ENCODE assay signal across 12 cellular contexts in the genomic region with DNA sequence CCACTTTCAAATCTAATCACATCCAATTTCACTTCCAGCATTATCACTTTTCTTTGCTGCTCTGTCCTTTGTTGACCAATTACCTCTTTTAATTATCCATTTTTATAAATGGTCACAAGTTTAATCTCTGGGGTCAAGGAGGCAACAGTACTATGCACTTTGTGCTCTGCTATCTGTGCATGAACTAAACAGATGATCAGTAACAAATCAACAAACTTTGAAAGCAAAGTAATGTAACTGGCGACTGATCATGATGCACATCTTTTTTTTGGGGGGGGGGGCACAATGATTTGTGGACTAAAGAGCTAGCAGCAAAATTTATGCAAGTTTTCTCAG. TPM values are rescaled to one million over a fixed set of nuclear protein-coding genes. Genes with fewer than 3 reads are reported as not detected.
DNase-seq lines count a peak whose midpoint lies in the region; ATAC-seq, FAIRE-seq and TF ChIP-seq lines count a peak whose summit lies in the region.
"Had no signal": no experiment of that assay in that cellular context is flagged by ENCODE, and none has a peak within 500 bp of the region (broad histone marks: within the 10 kb centered on the region; RNA-seq: fewer than 3 reads in every experiment).

No MANE protein-coding gene starts in this region.

- H3K9ac ChIP-seq in Karpas-422 (ENCODE audit: low read length) (peak overlapping the region; percentile 76; the same call in 1 of the 2 replicates), GM12878 (ENCODE audit: control insufficient read depth, insufficient read depth, low read length) (peak overlapping the region; percentile 98; the same call in 1 of the 2 replicates)

- TF ChIP-seq RAD21 in GM12878 (IDR thresholded peaks at IDR 0.05; ENCODE audit: insufficient read depth, low read depth, low read length), result no peak

- no peak for TF ChIP-seq POLR2A in GM12878 (IDR thresholded peaks at IDR 0.05; ENCODE audit: low read depth, low read length)

- no peak for TF ChIP-seq CTCF in Caco-2 (IDR thresholded peaks at IDR 0.05; ENCODE audit: insufficient read depth in 1 of 2, low read depth in 1 of 2, low read length in 1 of 2, severe bottlenecking in 1 of 2, unreplicated experiment in 1 of 2)
- TF ChIP-seq CTCF in GM12878 (IDR thresholded peaks at IDR 0.05 in 2 of 3, conservative IDR thresholded peaks at IDR 0.05 in 1 of 3; ENCODE audit: control insufficient read depth in 2 of 3, extremely low read depth in 1 of 3, insufficient read depth in 1 of 3, low read depth in 3 of 3, low read length in 3 of 3), result no peak
- no peak for TF ChIP-seq CTCF in nephron (IDR thresholded peaks at IDR 0.05; ENCODE audit: unreplicated experiment in 3 of 3)

- BruUV-seq in Caco-2 (replicated peaks; lab: Mats Ljungman, UMichigan) (no TSS peak), GM12878 (replicated peaks; lab: Mats Ljungman, UMichigan) (no TSS peak)

- no peak for ATAC-seq in GM12878
- ATAC-seq in GM18498 (IDR thresholded peaks at IDR 0.05; ENCODE audit: unreplicated experiment), result no peak
- ATAC-seq: esophagus mucosa had no signal

- intact Hi-C loops in Caco-2 (cut with micrococcal nuclease; ENCODE audit: unreplicated experiment), result no loop called here
- intact Hi-C loops in GM12878 (cut with micrococcal nuclease; ENCODE audit: unreplicated experiment), result loop anchor here (5.0 kb wide), 2 partner anchors 220 to 565 kb away; partner anchors contain the start of genes HELQ, MRPS18C and PLAC8

- no peaks in the 10 kb centered on the region for H3K9me3 ChIP-seq in Caco-2
- H3K9me3 ChIP-seq in Karpas-422 (ENCODE audit: low read length), result no peaks in the 10 kb centered on the region
- no peaks in the 10 kb centered on the region for H3K9me3 ChIP-seq in GM12878 (replicated peaks; ENCODE audit: control insufficient read depth, insufficient read depth, low read length)

- SMC1A ChIA-PET in GM12878 (lab: Charles Lee; ENCODE audit: uncharacterized antibody, unreplicated experiment), result interaction anchor here (0.9 to 2.5 kb wide), 6 partner anchors 8 to 182 kb away, joined by 3 to 10 read pairs (median 6); partner anchors contain the start of genes LIN54 and THAP9

- H3K9me3 Mint-ChIP-seq in Caco-2 (ENCODE audit: unreplicated experiment) (no peaks in the 10 kb centered on the region), nephron (no peaks in the 10 kb centered on the region)

- H3K36me3 ChIP-seq in Caco-2 (ENCODE audit: control insufficient read depth, insufficient read depth, low read length), result no peaks in the 10 kb centered on the region; the same call in 1 of the 2 replicates
- H3K36me3 ChIP-seq in Karpas-422 (ENCODE audit: insufficient read depth, low read length), result peaks cover 29% of the 10 kb centered on the region
- peaks cover 0 to 16% of the 10 kb centered on the region in 2 experiments; a peak in 3 of 4 replicates for H3K36me3 ChIP-seq in GM12878 (ENCODE audit: control insufficient read depth in 2 of 2, insufficient read depth in 2 of 2, low read length in 1 of 2)

- no peaks in the 10 kb centered on the region for H4K20me1 ChIP-seq in Karpas-422 (ENCODE audit: insufficient read depth, low read depth, low read length)
- no peaks in the 10 kb centered on the region for H4K20me1 ChIP-seq in GM12878 (ENCODE audit: control insufficient read depth, insufficient read depth)

- H3K4me1 Mint-ChIP-seq in Caco-2 (ENCODE audit: low read depth, unreplicated experiment) (peaks cover 15% of the 10 kb centered on the region), nephron (peaks cover 32% of the 10 kb centered on the region)

- DNase-seq in Caco-2, result no peak
- DNase-seq in Karpas-422, result no peak
- no peak for DNase-seq in GM12878 (ENCODE audit: low read depth, low spot score)
- no peak for DNase-seq in NCI-H524 treated with DMSO at 0.1 percent for 48 hours (lab: John Stamatoyannopoulos, UW)
- DNase-seq in NCI-H2107 (lab: John Stamatoyannopoulos, UW), result no peak
- DNase-seq: activated CD4-positive, alpha-beta T cell treated with anti-CD3 and anti-CD28 coated beads, Interleukin-2, amount 50 U/mL, for 1 hour; brain microvascular endothelial cell; SHP77 treated with DMSO at 0.1 percent for 48 hours; stimulated activated CD4-positive, alpha-beta T cell treated with anti-CD3 and anti-CD28 coated beads, Interleukin-1b, Interleukin-23, amount 100 ng/mL, for 48 hours had no signal

- peaks cover 49% of the 10 kb centered on the region for H3K79me2 ChIP-seq in Karpas-422 (ENCODE audit: low read length)
- peaks cover 50% of the 10 kb centered on the region for H3K79me2 ChIP-seq in GM12878 (ENCODE audit: control insufficient read depth, insufficient read depth, low read length)

- peak overlapping the region; percentile 94 for H3K4me3 Mint-ChIP-seq in Caco-2 (ENCODE audit: unreplicated experiment)
- peak overlapping the region; percentile 95 to 99 (median 95) for H3K4me3 Mint-ChIP-seq in nephron

- H3K27me3 ChIP-seq in Caco-2 (replicated peaks; ENCODE audit: control insufficient read depth, insufficient read depth, low read length) (no peaks in the 10 kb centered on the region), Karpas-422 (ENCODE audit: low read length) (no peaks in the 10 kb centered on the region), GM12878 (replicated peaks in 1 of 2; ENCODE audit: control insufficient read depth in 2 of 2, insufficient read depth in 2 of 2, low read length in 1 of 2) (no peaks in the 10 kb centered on the region)
- H3K27me3 ChIP-seq: brain microvascular endothelial cell had no signal

- H3K4me1 ChIP-seq in Caco-2 (peaks cover 35% of the 10 kb centered on the region), Karpas-422 (ENCODE audit: low read length) (peaks cover 64% of the 10 kb centered on the region), GM12878 (ENCODE audit: control insufficient read depth, insufficient read depth, low read length) (peaks cover 3% of the 10 kb centered on the region; the same call in 1 of the 2 replicates)

- H3K4me2 ChIP-seq in Karpas-422 (ENCODE audit: low read depth, low read length, poor library complexity, severe bottlenecking), result peak overlapping the region; percentile 82
- H3K4me2 ChIP-seq in GM12878 (ENCODE audit: control insufficient read depth, insufficient read depth), result peak overlapping the region; percentile 43

- in situ Hi-C loops in GM12878 (cut with MboI), result loop anchor here (5.0 kb wide), 2 partner anchors 120 to 390 kb away; partner anchors contain the start of genes COQ2 and LIN54

- CTCF ChIA-PET in Caco-2 (lab: Charles Lee) (no interaction called here), GM12878 (lab: Yijun Ruan, JAX) (interaction anchor here (0.8 to 1.7 kb wide), 7 partner anchors 8 to 388 kb away, joined by 3 to 6 read pairs (median 3); partner anchors contain the start of genes COPS4 and THAP9)

- H2AFZ ChIP-seq in Karpas-422 (ENCODE audit: low read length) (no peak overlapping the region), GM12878 (ENCODE audit: control insufficient read depth, low read depth, low read length) (no peak overlapping the region)

- H3K4me3 ChIP-seq in Caco-2 (ENCODE audit: low read depth, low read length) (no peak overlapping the region), Karpas-422 (ENCODE audit: low read length) (peak overlapping the region; percentile 84), GM12878 (peak overlapping the region; percentile 68; the same call in 1 of the 2 replicates)

- FAIRE-seq in GM12878 (lab: Jason Lieb, UNC), result no peak

- H3K27ac ChIP-seq in Karpas-422 (ENCODE audit: low read length) (peak overlapping the region; percentile 85), GM12878 (ENCODE audit: control insufficient read depth, insufficient read depth) (no peak overlapping the region)

- 61% methylated on average over 1 of the region's 1 CpG for WGBS in GM12878 (ENCODE audit: insufficient coverage, insufficient replicate concordance, low lambda C conversion rate, missing lambda C conversion rate)

- RAD21 ChIA-PET in GM12878 (lab: Charles Lee; ENCODE audit: unreplicated experiment), result interaction anchor here (0.8 to 1.4 kb wide), 3 partner anchors 14 to 389 kb away, joined by 4 to 8 read pairs (median 5); no protein-coding TSS in a partner anchor

- TF ChIP-seq EP300 in GM12878 (IDR thresholded peaks at IDR 0.05; ENCODE audit: borderline replicate concordance in 1 of 2, control insufficient read depth in 1 of 2, low read depth in 2 of 2, low read length in 2 of 2), result no peak

- no peaks in the 10 kb centered on the region for H3K27me3 Mint-ChIP-seq in Caco-2 (ENCODE audit: insufficient read depth, unreplicated experiment)
- no peaks in the 10 kb centered on the region for H3K27me3 Mint-ChIP-seq in nephron (ENCODE audit: low read depth)

- peaks cover 59% of the 10 kb centered on the region for H3K36me3 Mint-ChIP-seq in Caco-2 (ENCODE audit: insufficient read depth, unreplicated experiment)
- peaks cover 28% of the 10 kb centered on the region for H3K36me3 Mint-ChIP-seq in nephron (ENCODE audit: low read depth)

- no peaks in the 10 kb centered on the region for H3K9me2 ChIP-seq in Karpas-422 (replicated peaks; ENCODE audit: insufficient read depth, low read length)

- peak overlapping the region; percentile 95 for H3K27ac Mint-ChIP-seq in Caco-2 (ENCODE audit: unreplicated experiment)
- peak overlapping the region; percentile 96 to 99 (median 97) for H3K27ac Mint-ChIP-seq in nephron

- POLR2A ChIA-PET in Caco-2 (lab: Charles Lee), result interaction anchor here (1.0 kb wide), 1 partner anchor 8 kb away, joined by 10 read pairs; the partner anchor contains the start of gene THAP9
- POLR2A ChIA-PET in GM12878 (lab: Charles Lee), result interaction anchor here (0.9 to 1.1 kb wide), 6 partner anchors 8 to 463 kb away, joined by 3 to 6 read pairs (median 4); partner anchors contain the start of gene THAP9

RNA-seq across cellular contexts. Expression of gene SEC31A, which starts 1.5 kb away (rescaled TPM):
- total RNA-seq in Caco-2 (2022) (175 and 187 TPM in 2 replicates), GM12878 (2014; rRNA removed) (83.7 and 95.0 TPM in 2 replicates), GM12878 (2014; rRNA removed; fragmentation: Illumina TruSeq; extraction: Trizol) (126 and 132 TPM in 2 replicates), GM12878 (2021) (119 and 127 TPM in 2 replicates)
- total RNA-seq in Karpas-422 (2014; rRNA removed; shearing (Covaris generic); ENCODE audit: low replicate concordance), result 48.1 and 70.2 TPM in 2 replicates
- total RNA-seq in GM12878 (2013; cell fraction: nucleolus; rRNA removed), result 586 and 624 TPM in 2 replicates
- 85.3 TPM for polyA plus RNA-seq in GM12878 (2011; ENCODE audit: low read depth)
- polyA plus RNA-seq in GM12878 (2011; rRNA removed) (146 and 147 TPM in 2 replicates), GM12878 (2014; fragmentation: Illumina TruSeq; extraction: Trizol) (159 and 200 TPM in 2 replicates), GM12878 (2014; fragmentation: Nextera tagmentation; extraction: Ambion mirVana) (10 to 100 TPM; 74.6 to 80.8 TPM), GM12878 (2014; rRNA removed) (84.2 and 92.9 TPM in 2 replicates), GM12878 (2016; fragmentation: Nextera tagmentation; extraction: Ambion mirVana) (100 to 1,000 TPM; 160 to 171 TPM)
- 89.4 and 109 TPM in 2 replicates for polyA plus RNA-seq in GM12878 (2011; cell fraction: cytosol; rRNA removed)
- polyA plus RNA-seq in GM12878 (2011; cell fraction: nucleus; rRNA removed), result 103 TPM in 2 replicates
- polyA plus RNA-seq in GM12878 (2012), result 117 and 128 TPM in 2 replicates
- 164 and 213 TPM in 2 replicates for polyA minus RNA-seq in GM12878 (2011; rRNA and poly(A)+ RNA removed)
- polyA minus RNA-seq in GM12878 (2011; cell fraction: cytosol; rRNA and poly(A)+ RNA removed), result 47.4 and 58.1 TPM in 2 replicates
- 89.0 and 125 TPM in 2 replicates for polyA minus RNA-seq in GM12878 (2011; cell fraction: nucleus; rRNA and poly(A)+ RNA removed)

RNA-seq across cellular contexts. Expression of gene THAP9, which starts 8.1 kb away (rescaled TPM):
- total RNA-seq in Caco-2 (2022), result 6.8 and 7.9 TPM in 2 replicates
- total RNA-seq in Karpas-422 (2014; rRNA removed; shearing (Covaris generic); ENCODE audit: low replicate concordance), result 2.5 and 8.2 TPM in 2 replicates
- total RNA-seq in GM12878 (2013; cell fraction: nucleolus; rRNA removed), result 10.3 and 10.8 TPM in 2 replicates
- total RNA-seq in GM12878 (2014; rRNA removed), result 4.9 TPM in 2 replicates
- total RNA-seq in GM12878 (2014; rRNA removed; fragmentation: Illumina TruSeq; extraction: Trizol), result 4.9 and 5.6 TPM in 2 replicates
- 3.6 and 3.8 TPM in 2 replicates for total RNA-seq in GM12878 (2021)
- 1.4 TPM for polyA plus RNA-seq in GM12878 (2011; ENCODE audit: low read depth)
- polyA plus RNA-seq in GM12878 (2011; rRNA removed), result 4.1 and 5.2 TPM in 2 replicates
- polyA plus RNA-seq in GM12878 (2011; cell fraction: cytosol; rRNA removed), result 1.4 and 2.0 TPM in 2 replicates
- polyA plus RNA-seq in GM12878 (2011; cell fraction: nucleus; rRNA removed), result 2.4 and 3.0 TPM in 2 replicates
- 1.6 and 2.2 TPM in 2 replicates for polyA plus RNA-seq in GM12878 (2012)
- 2.4 and 2.5 TPM in 2 replicates for polyA plus RNA-seq in GM12878 (2014; fragmentation: Illumina TruSeq; extraction: Trizol)
- polyA plus RNA-seq in GM12878 (2014; fragmentation: Nextera tagmentation; extraction: Ambion mirVana), result 1 to 10 TPM; 2.4 to 2.5 TPM
- polyA plus RNA-seq in GM12878 (2014; rRNA removed), result 2.2 and 3.9 TPM in 2 replicates
- 1 to 10 TPM; 2.1 to 3.0 TPM for polyA plus RNA-seq in GM12878 (2016; fragmentation: Nextera tagmentation; extraction: Ambion mirVana)
- polyA minus RNA-seq in GM12878 (2011; rRNA and poly(A)+ RNA removed), result 3.0 and 4.6 TPM in 2 replicates
- 0.83 and 3.7 TPM in 2 replicates for polyA minus RNA-seq in GM12878 (2011; cell fraction: cytosol; rRNA and poly(A)+ RNA removed)
- 3.3 and 3.5 TPM in 2 replicates for polyA minus RNA-seq in GM12878 (2011; cell fraction: nucleus; rRNA and poly(A)+ RNA removed)
